12 cellular contexts compared by ENCODE assay signal in genomic region chrX:137567474-137568232, GRCh38. TPM values are rescaled to one million over a fixed set of nuclear protein-coding genes. Genes with fewer than 3 reads are reported as not detected.
DNase-seq lines count a peak whose midpoint lies in the region; ATAC-seq lines count a peak whose summit lies in the region.
"Had no signal": no experiment of that assay in that cellular context is flagged by ENCODE, and none has a peak within 500 bp of the region (broad histone marks: within the 10 kb centered on the region; RNA-seq: fewer than 3 reads in every experiment).

No MANE protein-coding gene starts in this region.

- peak overlapping the region; percentile 39 for H3K4me3 Mint-ChIP-seq in activated naive CD4-positive, alpha-beta T cell treated with anti-CD3 and anti-CD28 coated beads for 36 hours
- peak overlapping the region; percentile 57 for H3K4me3 Mint-ChIP-seq in activated CD4-positive, alpha-beta memory T cell treated with anti-CD3 and anti-CD28 coated beads for 36 hours
- peak overlapping the region; percentile 53 to 77 for H3K4me3 Mint-ChIP-seq in stimulated activated naive CD8-positive, alpha-beta T cell treated with anti-CD3 and anti-CD28 coated beads, Interleukin-15, amount 100 ng/mL, for 72 hours

- no peaks in the 10 kb centered on the region for H3K36me3 Mint-ChIP-seq in activated naive CD4-positive, alpha-beta T cell treated with anti-CD3 and anti-CD28 coated beads for 36 hours (ENCODE audit: low read depth)
- H3K36me3 Mint-ChIP-seq in activated CD4-positive, alpha-beta memory T cell treated with anti-CD3 and anti-CD28 coated beads for 36 hours, result no peaks in the 10 kb centered on the region

- intact Hi-C loops in activated naive CD4-positive, alpha-beta T cell treated with anti-CD3 and anti-CD28 coated beads for 36 hours (cut with micrococcal nuclease), result loop anchor here (1.0 kb wide), 1 partner anchor 17 kb away; no protein-coding TSS in a partner anchor
- intact Hi-C loops in activated CD4-positive, alpha-beta memory T cell treated with anti-CD3 and anti-CD28 coated beads for 36 hours (cut with micrococcal nuclease), result loop anchor here (1.0 to 5.0 kb wide), 3 partner anchors 9 to 140 kb away; no protein-coding TSS in a partner anchor

- no peak overlapping the region for H3K27ac Mint-ChIP-seq in activated naive CD4-positive, alpha-beta T cell treated with anti-CD3 and anti-CD28 coated beads for 36 hours
- H3K27ac Mint-ChIP-seq in activated CD4-positive, alpha-beta memory T cell treated with anti-CD3 and anti-CD28 coated beads for 36 hours, result no peak overlapping the region
- peak overlapping the region in 1 of 2 donors; percentile 71 for H3K27ac Mint-ChIP-seq in stimulated activated naive CD8-positive, alpha-beta T cell treated with anti-CD3 and anti-CD28 coated beads, Interleukin-15, amount 100 ng/mL, for 72 hours

- POLR2A ChIA-PET in activated CD4-positive, alpha-beta memory T cell treated with anti-CD3 and anti-CD28 coated beads for 36 hours (lab: Charles Lee), result no interaction called here

- H3K27me3 Mint-ChIP-seq in activated naive CD4-positive, alpha-beta T cell treated with anti-CD3 and anti-CD28 coated beads for 36 hours (ENCODE audit: low read depth), result peaks cover 50% of the 10 kb centered on the region
- H3K27me3 Mint-ChIP-seq in activated CD4-positive, alpha-beta memory T cell treated with anti-CD3 and anti-CD28 coated beads for 36 hours, result peaks cover 48% of the 10 kb centered on the region
- H3K27me3 Mint-ChIP-seq in stimulated activated naive CD8-positive, alpha-beta T cell treated with anti-CD3 and anti-CD28 coated beads, Interleukin-15, amount 100 ng/mL, for 72 hours, result peaks cover 85% of the 10 kb centered on the region

- peaks cover 13% of the 10 kb centered on the region for H3K4me1 Mint-ChIP-seq in activated naive CD4-positive, alpha-beta T cell treated with anti-CD3 and anti-CD28 coated beads for 36 hours (ENCODE audit: low read depth)
- H3K4me1 Mint-ChIP-seq in activated CD4-positive, alpha-beta memory T cell treated with anti-CD3 and anti-CD28 coated beads for 36 hours (ENCODE audit: low read depth), result peaks cover 17% of the 10 kb centered on the region
- H3K4me1 Mint-ChIP-seq in stimulated activated naive CD8-positive, alpha-beta T cell treated with anti-CD3 and anti-CD28 coated beads, Interleukin-15, amount 100 ng/mL, for 72 hours, result peaks cover 31% of the 10 kb centered on the region

- no peaks in the 10 kb centered on the region for H3K9me3 Mint-ChIP-seq in activated naive CD4-positive, alpha-beta T cell treated with anti-CD3 and anti-CD28 coated beads for 36 hours
- H3K9me3 Mint-ChIP-seq in activated CD4-positive, alpha-beta memory T cell treated with anti-CD3 and anti-CD28 coated beads for 36 hours, result no peaks in the 10 kb centered on the region
- no peaks in the 10 kb centered on the region for H3K9me3 Mint-ChIP-seq in stimulated activated naive CD8-positive, alpha-beta T cell treated with anti-CD3 and anti-CD28 coated beads, Interleukin-15, amount 100 ng/mL, for 72 hours

- H3K4me3 ChIP-seq in iPS-11a (ENCODE audit: low read depth, low read length), result peak overlapping the region; percentile 72
- H3K4me3 ChIP-seq: MG63 had no signal

- DNase-seq in activated naive CD4-positive, alpha-beta T cell treated with anti-CD3 and anti-CD28 coated beads for 36 hours, result no peak
- DNase-seq in activated naive CD4-positive, alpha-beta T cell (lab: John Stamatoyannopoulos, UW), result no peak
- no peak for DNase-seq in activated CD4-positive, alpha-beta memory T cell treated with anti-CD3 and anti-CD28 coated beads for 36 hours
- no peak for DNase-seq in stimulated activated naive CD8-positive, alpha-beta T cell treated with anti-CD3 and anti-CD28 coated beads, Interleukin-15, amount 100 ng/mL, for 72 hours
- no peak for DNase-seq in central memory CD4-positive, alpha-beta T cell
- no peak for DNase-seq in NK-92 (lab: John Stamatoyannopoulos, UW; ENCODE audit: unreplicated experiment)
- DNase-seq in HT-29 (ENCODE audit: low spot score), result no peak
- DNase-seq: MG63 had no signal

- ATAC-seq in stimulated activated naive CD8-positive, alpha-beta T cell treated with anti-CD3 and anti-CD28 coated beads, Interleukin-15, amount 100 ng/mL, for 72 hours, result no peak
- ATAC-seq: Panc1 had no signal

- CTCF ChIA-PET in activated naive CD4-positive, alpha-beta T cell treated with anti-CD3 and anti-CD28 coated beads for 36 hours (lab: Charles Lee), result no interaction called here
- CTCF ChIA-PET in activated CD4-positive, alpha-beta memory T cell treated with anti-CD3 and anti-CD28 coated beads for 36 hours (lab: Charles Lee), result no interaction called here

RNA-seq across cellular contexts. Expression of gene ZIC3, which starts 1.7 kb away (rescaled TPM):
- not detected for total RNA-seq in activated naive CD4-positive, alpha-beta T cell treated with anti-CD3 and anti-CD28 coated beads for 36 hours
- total RNA-seq in activated CD4-positive, alpha-beta memory T cell treated with anti-CD3 and anti-CD28 coated beads for 36 hours, result not detected
- not detected in 2 replicates for total RNA-seq in HT-29 (2014; rRNA removed; shearing (Covaris generic))
- total RNA-seq: kidney, prostate gland had no signal
